In genomic region chr7:2862831-2863361, GRCh38 we compare ENCODE assay signal across 8 cellular contexts. TPM values are rescaled to one million over a fixed set of nuclear protein-coding genes. Genes with fewer than 3 reads are reported as not detected.
A peak's percentile ranks its signal among the peaks of the same experiment; 100 is the strongest.
DNase-seq lines count a peak whose midpoint lies in the region; ATAC-seq, FAIRE-seq and TF ChIP-seq lines count a peak whose summit lies in the region.

No MANE protein-coding gene starts in this region.

- no peak for TF ChIP-seq POLR2A in H1 (IDR thresholded peaks at IDR 0.05; ENCODE audit: control extremely low read depth in 1 of 2, low read depth in 2 of 2, low read length in 2 of 2)

- CTCF ChIA-PET in H1 (lab: Charles Lee; ENCODE audit: partially characterized antibody): no interaction called here

- no peak overlapping the region for H3K14ac ChIP-seq in H1 (ENCODE audit: insufficient read length)

- POLR2A ChIA-PET in H1 (lab: Charles Lee; ENCODE audit: partially characterized antibody): interaction anchor here (0.6 kb wide), 1 partner anchor 125 kb away, joined by 3 read pairs; no protein-coding TSS in a partner anchor

- ATAC-seq in RWPE2 (ENCODE audit: low read depth): no peak

- no peak overlapping the region for H4K8ac ChIP-seq in H1 (ENCODE audit: extremely low read depth, insufficient read depth, low read length)

- DNase-seq in GM12865 (ENCODE audit: low read depth) (peak; percentile 55), RWPE2 (ENCODE audit: low spot score) (no peak), H1 (ENCODE audit: low read depth in 1 of 2, low spot score in 2 of 2) (no peak), GM19240 (ENCODE audit: insufficient read length, low spot score) (no peak), COLO829 (ENCODE audit: low spot score) (no peak), GM13976 (ENCODE audit: low spot score) (no peak)
- DNase-seq in stimulated activated CD4-positive, alpha-beta T cell treated with anti-CD3 and anti-CD28 coated beads, Interleukin-1b, Interleukin-23, amount 100 ng/mL, for 48 hours: no peak

- TF ChIP-seq CTCF in GM12865 (IDR thresholded peaks at IDR 0.05; ENCODE audit: insufficient read depth, low read depth, low read length, missing control alignments) (no peak), RWPE2 (IDR thresholded peaks at IDR 0.05; ENCODE audit: poor library complexity, severe bottlenecking) (no peak), H1 (IDR thresholded peaks at IDR 0.05; ENCODE audit: control extremely low read depth in 1 of 3, insufficient read depth in 1 of 3, low read depth in 1 of 3, low read length in 3 of 3) (no peak), GM13976 (IDR thresholded peaks at IDR 0.05; ENCODE audit: borderline replicate concordance, control extremely low read depth, extremely low read depth, insufficient read depth, missing control alignments) (no peak)

- FAIRE-seq in H1 (lab: Jason Lieb, UNC): no peak

- WGBS in H1 (ENCODE audit: extremely low coverage in 1 of 2, insufficient coverage in 1 of 2, insufficient read length in 1 of 2, insufficient replicate concordance in 2 of 2, low coverage in 1 of 2, low lambda C conversion rate in 2 of 2, missing lambda C conversion rate in 1 of 2), 2 experiments: 86% methylated on average over 22 of the region's 22 CpGs; no CpG with 5 or more reads in 1 of the 2 experiments

- H3K9me3 ChIP-seq in RWPE2 (ENCODE audit: severe bottlenecking): no peaks in the 10 kb centered on the region
- no peaks in the 10 kb centered on the region for H3K9me3 ChIP-seq in H1 (ENCODE audit: insufficient read depth in 2 of 2, low read depth in 1 of 2, low read length in 1 of 2)
- H3K9me3 ChIP-seq in skeletal muscle satellite cell (replicated peaks; ENCODE audit: low read length): no peaks in the 10 kb centered on the region

- no peak overlapping the region for H4K5ac ChIP-seq in H1 (ENCODE audit: insufficient read length, low read depth, low read length)

- peak overlapping the region; percentile 34 for H4K91ac ChIP-seq in H1 (replicated peaks; ENCODE audit: insufficient read length, low read length)

- TF ChIP-seq EP300 in H1 (IDR thresholded peaks at IDR 0.05; ENCODE audit: borderline replicate concordance in 1 of 2, low read depth in 2 of 2, low read length in 2 of 2): no peak

- no peak overlapping the region for H3K9ac ChIP-seq in H1 (replicated peaks in 1 of 4; ENCODE audit: extremely low read depth in 1 of 4, low read depth in 3 of 4, low read length in 3 of 4)
- H3K9ac ChIP-seq in skeletal muscle satellite cell (ENCODE audit: low read depth, low read length): peak overlapping the region; percentile 84

- no peak overlapping the region for H2BK15ac ChIP-seq in H1 (ENCODE audit: low read length)

- in situ Hi-C loops in GM13976 (cut with MboI; ENCODE audit: low sequenced_read_pairs, unreplicated experiment): no loop called here

- H3K4me2 ChIP-seq in H1 (ENCODE audit: insufficient read depth in 1 of 2, low read depth in 2 of 2, low read length in 2 of 2) (no peak overlapping the region), skeletal muscle satellite cell (ENCODE audit: low read length) (peak overlapping the region; percentile 65)

- H2BK12ac ChIP-seq in H1 (ENCODE audit: low read depth, low read length): peak overlapping the region; percentile 55; the same call in 1 of the 2 replicates

- H3K36me3 ChIP-seq in RWPE2 (ENCODE audit: low read depth): no peaks in the 10 kb centered on the region
- no peaks in the 10 kb centered on the region for H3K36me3 ChIP-seq in H1 (ENCODE audit: control insufficient read depth in 2 of 4, insufficient read depth in 4 of 4, low read length in 3 of 4)
- no peaks in the 10 kb centered on the region for H3K36me3 ChIP-seq in skeletal muscle satellite cell (ENCODE audit: insufficient read depth, low read length)

- no peak for TF ChIP-seq RAD21 in H1 (IDR thresholded peaks at IDR 0.05 in 1 of 2, conservative IDR thresholded peaks at IDR 0.05 in 1 of 2; ENCODE audit: low read depth in 2 of 2, low read length in 2 of 2)

- peak overlapping the region; percentile 95 for H3K27ac ChIP-seq in RWPE2 (ENCODE audit: poor library complexity, severe bottlenecking)
- no peak overlapping the region for H3K27ac ChIP-seq in H1 (ENCODE audit: low read depth, low read length)

- H3K27me3 ChIP-seq in RWPE2 (ENCODE audit: insufficient read depth, poor library complexity, severe bottlenecking) (no peaks in the 10 kb centered on the region), H1 (replicated peaks in 1 of 4; ENCODE audit: control insufficient read depth in 3 of 4, extremely low read depth in 1 of 4, insufficient read depth in 3 of 4, low read length in 3 of 4) (no peaks in the 10 kb centered on the region; a peak in 1 of 7 replicates), skeletal muscle satellite cell (ENCODE audit: control insufficient read depth, insufficient read depth, low read length) (no peaks in the 10 kb centered on the region)

- H4K20me1 ChIP-seq in H1 (replicated peaks in 1 of 2; ENCODE audit: control insufficient read depth in 1 of 2, insufficient read depth in 2 of 2, low read length in 2 of 2): no peaks in the 10 kb centered on the region

- H3K56ac ChIP-seq in H1 (replicated peaks; ENCODE audit: insufficient read length, low read depth, low read length): no peak overlapping the region

- H3K79me2 ChIP-seq in H1 (ENCODE audit: control insufficient read depth in 1 of 2, insufficient read depth in 2 of 2, low read length in 2 of 2): no peaks in the 10 kb centered on the region

- H2BK120ac ChIP-seq in H1 (replicated peaks; ENCODE audit: low read depth, low read length): no peak overlapping the region

- H2BK5ac ChIP-seq in H1 (ENCODE audit: low read depth, low read length): peak overlapping the region; percentile 85; the same call in 1 of the 2 replicates

- no peak overlapping the region; the same call in 1 of the 2 replicates for H2BK20ac ChIP-seq in H1 (ENCODE audit: low read length)

- H3K4me3 ChIP-seq in GM12865 (ENCODE audit: low read depth, low read length) (peak overlapping the region; percentile 57), RWPE2 (ENCODE audit: severe bottlenecking) (no peak overlapping the region), H1 (ENCODE audit: extremely low read depth in 1 of 4, insufficient read depth in 2 of 4, low read depth in 3 of 4, low read length in 4 of 4) (no peak overlapping the region), skeletal muscle satellite cell (ENCODE audit: low read length) (peak overlapping the region; percentile 37)

- no peak overlapping the region for H3K4ac ChIP-seq in H1 (replicated peaks; ENCODE audit: insufficient read length, low read depth, low read length)

- peak overlapping the region; percentile 83; the same call in 1 of the 2 replicates for H2AFZ ChIP-seq in H1 (ENCODE audit: low read length)

- no peak overlapping the region for H2AK5ac ChIP-seq in H1 (ENCODE audit: low read depth, low read length)

- H3K4me1 ChIP-seq in RWPE2 (ENCODE audit: insufficient read depth, poor library complexity, severe bottlenecking): peaks cover 19% of the 10 kb centered on the region
- H3K4me1 ChIP-seq in H1 (replicated peaks in 1 of 4; ENCODE audit: control insufficient read depth in 3 of 4, insufficient read depth in 4 of 4, low read length in 3 of 4): peaks cover 0 to 9% (median 3%) of the 10 kb centered on the region in 4 experiments; a peak in 5 of 7 replicates
- H3K4me1 ChIP-seq in skeletal muscle satellite cell (ENCODE audit: control insufficient read depth, insufficient read depth, low read length): peaks cover 23% of the 10 kb centered on the region

- 0 out of 2 replicates have a peak overlapping the region, but pooled peaks have one; percentile 13 for H3K18ac ChIP-seq in H1 (ENCODE audit: extremely low read depth, low read length)

- no peaks in the 10 kb centered on the region; the same call in 1 of the 2 replicates for H3K23me2 ChIP-seq in H1 (ENCODE audit: low read depth, low read length)

- no peak overlapping the region for H3K23ac ChIP-seq in H1 (ENCODE audit: insufficient read length)

- no peaks in the 10 kb centered on the region for H3K79me1 ChIP-seq in H1 (ENCODE audit: low read depth, low read length)

TF ChIP-seq in H1, 55 proteins besides CTCF, POLR2A, EP300 and RAD21 (continues in another document):
- no peak for TF ChIP-seq BACH1 (IDR thresholded peaks at IDR 0.05; ENCODE audit: low read length)
- no peak for TF ChIP-seq BCL11A (IDR thresholded peaks at IDR 0.05; ENCODE audit: low read depth in 2 of 2, low read length in 2 of 2)
- TF ChIP-seq POU5F1 (IDR thresholded peaks at IDR 0.05; ENCODE audit: low read depth, low read length): no peak
- TF ChIP-seq SIN3A (conservative IDR thresholded peaks at IDR 0.05 in 1 of 2, IDR thresholded peaks at IDR 0.05 in 1 of 2; ENCODE audit: low read depth in 1 of 2, low read length in 2 of 2): no peak
- TF ChIP-seq E2F6 (IDR thresholded peaks at IDR 0.05): no peak
- TF ChIP-seq FOSL1 (IDR thresholded peaks at IDR 0.05; ENCODE audit: insufficient read depth, low read depth, low read length): no peak
- no peak for TF ChIP-seq SP1 (IDR thresholded peaks at IDR 0.05; ENCODE audit: low read depth, low read length)
- TF ChIP-seq NANOG (IDR thresholded peaks at IDR 0.05; ENCODE audit: insufficient read depth, low read depth, low read length, poor library complexity, severe bottlenecking): no peak
- TF ChIP-seq SRF (IDR thresholded peaks at IDR 0.05; ENCODE audit: low read depth, low read length): no peak
- TF ChIP-seq EGR1 (IDR thresholded peaks at IDR 0.05; ENCODE audit: borderline replicate concordance, low read depth, low read length): no peak
- TF ChIP-seq TCF12 (IDR thresholded peaks at IDR 0.05; ENCODE audit: low read depth, low read length): no peak
- TF ChIP-seq KDM4A (IDR thresholded peaks at IDR 0.05; ENCODE audit: low read depth, low read length, severe bottlenecking): no peak
- TF ChIP-seq CBX5 (IDR thresholded peaks at IDR 0.05; ENCODE audit: low read depth, low read length): no peak
- no peak for TF ChIP-seq RFX5 (IDR thresholded peaks at IDR 0.05; ENCODE audit: borderline replicate concordance, low read depth, low read length)

RNA-seq across cellular contexts. Expression of gene GNA12, which starts 18.8 kb away (rescaled TPM):
- total RNA-seq in H1 (2021; fragmentation: NEBNext Ultra II Directional; extraction: Animal tissue kit (Norgen Biotek cat#: 25700)): 95.6 and 96.5 TPM in 2 replicates
- 109 and 121 TPM in 2 replicates for polyA plus RNA-seq in H1 (2011; rRNA removed)
- 92.3 TPM for polyA plus RNA-seq in H1 (2011; cell fraction: cytosol; rRNA removed)
- 152 TPM for polyA plus RNA-seq in H1 (2011; cell fraction: nucleus; rRNA removed)
- polyA plus RNA-seq in H1 (2012, experiment 1 of 2): 61.6 to 94.7 TPM (median 83.3 TPM) in 4 replicates
- polyA plus RNA-seq in H1 (2012, experiment 2 of 2): 78.3 TPM
- 62.9 TPM for polyA plus RNA-seq in H1 (2013, experiment 1 of 2)
- polyA plus RNA-seq in H1 (2013, experiment 2 of 2): 65.3 TPM
- 176 and 215 TPM in 2 replicates for polyA minus RNA-seq in H1 (2011; rRNA and poly(A)+ RNA removed)
- 71.7 TPM for polyA minus RNA-seq in H1 (2011; cell fraction: cytosol; rRNA and poly(A)+ RNA removed)
- polyA minus RNA-seq in H1 (2011; cell fraction: nucleus; rRNA and poly(A)+ RNA removed): 67.7 TPM
- total RNA-seq in skeletal muscle satellite cell (2012; rRNA removed): 22.3 and 25.1 TPM in 2 replicates

Comparison
In these comparisons a context has a peak if more than half of its experiments do, and no peak if none do; other contexts are left out.
1. H3K4me3 ChIP-seq: peak in GM12865 (single experiment) and skeletal muscle satellite cell (single experiment); none in RWPE2 (single experiment) and H1 (0 of 4).